Comparison of ENCODE assay signal across 8 cellular contexts in the genomic region with DNA sequence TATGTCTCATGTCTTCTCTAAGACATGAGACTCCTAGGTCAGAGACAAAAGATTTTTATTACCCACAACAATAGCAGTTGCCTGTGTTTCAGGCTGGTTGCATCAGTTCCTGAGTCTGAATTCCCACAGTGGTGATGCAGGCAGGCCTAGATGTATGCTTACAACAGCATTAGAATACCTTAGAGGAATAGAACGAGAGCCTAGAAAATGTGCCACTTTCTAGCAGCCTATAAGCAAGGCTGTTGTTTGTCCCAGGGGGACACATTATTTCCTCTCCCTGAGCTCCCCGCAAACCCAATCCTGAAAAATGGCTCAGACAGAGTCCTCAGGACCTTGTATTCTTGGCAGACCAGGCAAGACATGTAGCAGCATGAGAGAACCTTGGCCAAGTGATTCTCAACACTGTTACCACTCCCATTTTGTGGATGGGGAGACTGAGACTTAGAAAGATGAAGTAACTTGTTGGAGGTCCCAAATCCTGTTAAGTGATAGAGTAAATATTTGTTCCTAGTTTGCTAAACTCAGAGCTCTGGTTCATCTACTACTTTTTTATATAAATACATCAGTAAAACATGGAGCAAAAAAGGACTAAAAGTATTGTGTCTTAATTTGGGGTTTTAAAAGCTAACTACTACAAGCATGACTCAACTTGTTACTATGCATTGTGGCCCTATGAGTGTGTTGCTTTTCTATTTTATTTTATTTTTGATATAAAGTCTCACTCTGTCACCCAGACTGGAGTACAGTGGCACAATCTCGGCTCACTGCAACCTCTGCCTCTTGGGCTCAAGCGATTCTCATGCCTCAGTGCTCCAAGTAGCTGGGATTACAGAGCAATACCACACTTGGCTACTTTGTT. TPM values are rescaled to one million over a fixed set of nuclear protein-coding genes. Genes with fewer than 3 reads are reported as not detected.
DNase-seq lines count a peak whose midpoint lies in the region; ATAC-seq lines count a peak whose summit lies in the region.
"Had no signal": no experiment of that assay in that cellular context is flagged by ENCODE, and none has a peak within 500 bp of the region (broad histone marks: within the 10 kb centered on the region; RNA-seq: fewer than 3 reads in every experiment).

No MANE protein-coding gene starts in this region.

- peaks cover 5% of the 10 kb centered on the region for H3K9me3 Mint-ChIP-seq in activated naive CD8-positive, alpha-beta T cell treated with anti-CD3 and anti-CD28 coated beads, Interleukin-2, amount 50 U/mL, for 24 hours

- peaks cover 40% of the 10 kb centered on the region for H3K4me1 Mint-ChIP-seq in activated naive CD8-positive, alpha-beta T cell treated with anti-CD3 and anti-CD28 coated beads, Interleukin-2, amount 50 U/mL, for 24 hours

- no peak overlapping the region for H3K4me3 Mint-ChIP-seq in activated naive CD8-positive, alpha-beta T cell treated with anti-CD3 and anti-CD28 coated beads, Interleukin-2, amount 50 U/mL, for 24 hours

- H3K27ac Mint-ChIP-seq in activated naive CD8-positive, alpha-beta T cell treated with anti-CD3 and anti-CD28 coated beads, Interleukin-2, amount 50 U/mL, for 24 hours: peak overlapping the region; percentile 93

- no peaks in the 10 kb centered on the region for H3K27me3 Mint-ChIP-seq in activated naive CD8-positive, alpha-beta T cell treated with anti-CD3 and anti-CD28 coated beads, Interleukin-2, amount 50 U/mL, for 24 hours

- H3K36me3 Mint-ChIP-seq in activated naive CD8-positive, alpha-beta T cell treated with anti-CD3 and anti-CD28 coated beads, Interleukin-2, amount 50 U/mL, for 24 hours (ENCODE audit: low read depth): peaks cover 32% of the 10 kb centered on the region

- peak; percentile 95 for ATAC-seq in activated naive CD8-positive, alpha-beta T cell treated with anti-CD3 and anti-CD28 coated beads, Interleukin-2, amount 50 U/mL, for 24 hours
- ATAC-seq in GM21529 (IDR thresholded peaks at IDR 0.05; ENCODE audit: unreplicated experiment) (no peak), GM21526 (IDR thresholded peaks at IDR 0.05; ENCODE audit: low FRiP score, unreplicated experiment) (no peak)

- DNase-seq in EH (ENCODE audit: low read depth) (peak; percentile 88), M059J (ENCODE audit: low read depth) (peak; percentile 60), myocyte (ENCODE audit: low read depth) (peak; percentile 5), amniotic stem cell (lab: John Stamatoyannopoulos, UW) (no peak)
- peak; percentile 40 for DNase-seq in activated naive CD8-positive, alpha-beta T cell treated with anti-CD3 and anti-CD28 coated beads, Interleukin-2, amount 50 U/mL, for 24 hours
- DNase-seq: esophagus squamous epithelium had no signal

RNA-seq across cellular contexts. Expression of a gene that starts 14.2 kb away (rescaled TPM):
- 21.7 and 32.4 TPM in 2 replicates for total RNA-seq in M059J (2014; rRNA removed; shearing (Covaris generic))
- total RNA-seq in myocyte: 28.1 and 35.3 TPM in 2 replicates
- polyA plus RNA-seq in myocyte (2012): 10.7 TPM

RNA-seq across cellular contexts. Expression of a gene that starts 14.5 kb away (rescaled TPM):
- total RNA-seq in M059J (2014; rRNA removed; shearing (Covaris generic)): 39.0 and 40.1 TPM in 2 replicates
- total RNA-seq in myocyte: 15.3 and 26.8 TPM in 2 replicates
- 19.6 TPM for polyA plus RNA-seq in myocyte (2012)
